In the genomic region with DNA sequence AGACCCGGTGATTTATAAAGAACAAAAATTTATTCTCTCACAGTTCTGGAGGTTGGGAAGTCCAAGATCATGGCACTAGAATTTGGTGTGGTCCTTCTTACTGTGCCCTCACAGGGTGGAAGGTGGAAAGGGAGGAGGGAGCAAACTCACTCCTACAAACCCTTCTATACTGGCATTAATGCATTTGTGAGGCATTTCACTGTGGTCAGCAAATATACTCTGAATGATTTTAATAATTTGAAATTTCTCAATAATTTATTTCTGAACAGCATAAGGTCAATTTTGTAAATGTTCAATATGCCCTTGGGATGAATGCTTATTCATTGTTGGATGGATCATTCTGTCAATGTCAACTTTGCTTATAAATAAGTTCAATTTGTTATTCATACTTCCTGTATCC, we compare ENCODE assay signal across 7 cellular contexts.
"Had no signal": no experiment of that assay in that cellular context is flagged by ENCODE, and none has a peak within 500 bp of the region (broad histone marks: within the 10 kb centered on the region; RNA-seq: fewer than 3 reads in every experiment).

No MANE protein-coding gene starts in this region.

- H3K4me3 ChIP-seq: GM12878 had no signal

- FAIRE-seq: GM12878, GM12891, GM12892, GM18507, GM19239 had no signal

- DNase-seq: GDM1, GF-D8 had no signal

- ATAC-seq: GM12878 had no signal
